In the genomic region with DNA sequence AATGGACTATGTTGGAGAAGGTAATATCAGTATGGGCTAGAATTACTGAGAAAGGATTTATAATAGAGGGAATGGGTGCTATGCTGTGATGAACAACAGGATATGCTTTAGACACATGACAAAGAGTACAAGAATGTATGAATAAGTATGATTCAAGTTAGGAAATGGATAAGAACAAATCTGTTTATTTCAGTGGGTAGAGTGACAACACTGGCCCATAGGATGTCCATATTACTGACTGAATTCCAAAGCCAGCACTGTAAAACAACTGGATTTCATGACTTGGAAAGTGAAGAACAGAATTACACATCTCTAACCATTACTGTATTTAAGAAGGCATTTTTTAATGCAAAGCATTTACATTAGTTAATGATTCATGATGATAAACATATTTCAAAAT, we compare ENCODE assay signal across 14 cellular contexts. TPM values are rescaled to one million over a fixed set of nuclear protein-coding genes. Genes with fewer than 3 reads are reported as not detected.
A peak's percentile ranks its signal among the peaks of the same experiment; 100 is the strongest.
DNase-seq lines count a peak whose midpoint lies in the region; ATAC-seq and TF ChIP-seq lines count a peak whose summit lies in the region.
"Had no signal": no experiment of that assay in that cellular context is flagged by ENCODE, and none has a peak within 500 bp of the region (broad histone marks: within the 10 kb centered on the region; RNA-seq: fewer than 3 reads in every experiment).

No MANE protein-coding gene starts in this region.

- no peaks in the 10 kb centered on the region for H3K27me3 Mint-ChIP-seq in chondrocyte (ENCODE audit: low read depth)

- DNase-seq in AG04450 (ENCODE audit: low read depth, low spot score) (peak; percentile 10), LHCN-M2 (ENCODE audit: low read depth) (peak; percentile 79), chondrocyte (ENCODE audit: low spot score) (no peak), kidney epithelial cell (ENCODE audit: low read depth) (peak; percentile 12), NCI-H69 (lab: John Stamatoyannopoulos, UW) (no peak), cerebellar nuclear complex (lab: John Stamatoyannopoulos, UW) (no peak), posterior vena cava (ENCODE audit: low spot score) (no peak)
- DNase-seq: activated naive CD4-positive, alpha-beta T cell treated with Interleukin-2 at 50 U/mL for 16 hours; stimulated activated CD4-positive, alpha-beta T cell treated with anti-CD3 and anti-CD28 coated beads, Interleukin-12 subunit alpha, Interleukin-12 subunit beta, amount 100 ng/mL, for 4 hours; substantia nigra had no signal

- peaks cover 6% of the 10 kb centered on the region for H3K9me3 Mint-ChIP-seq in chondrocyte (ENCODE audit: low read depth)

- intact Hi-C loops in posterior vena cava (cut with DNase I) = no loop called here

- H3K4me1 Mint-ChIP-seq in chondrocyte (ENCODE audit: low read depth) = peaks cover 18% of the 10 kb centered on the region
- H3K4me1 Mint-ChIP-seq: neural progenitor cell had no signal

- H3K36me3 Mint-ChIP-seq in chondrocyte (ENCODE audit: low read depth) = peaks cover 3% of the 10 kb centered on the region
- H3K36me3 Mint-ChIP-seq: neural progenitor cell had no signal

- POLR2A ChIA-PET in AG04450 (lab: Yijun Ruan, JAX) = interaction anchor here (0.6 kb wide), 1 partner anchor 146 kb away, joined by 5 read pairs; no protein-coding TSS in a partner anchor

- TF ChIP-seq CTCF in AG04450 (IDR thresholded peaks at IDR 0.05; ENCODE audit: low read depth, low read length) = no peak
- no peak for TF ChIP-seq CTCF in chondrocyte (IDR thresholded peaks at IDR 0.05)
- no peak for TF ChIP-seq CTCF in kidney epithelial cell (IDR thresholded peaks at IDR 0.05; ENCODE audit: insufficient read depth, low read length, poor library complexity, severe bottlenecking)

- no peaks in the 10 kb centered on the region for H3K36me3 ChIP-seq in kidney epithelial cell (ENCODE audit: control insufficient read depth, insufficient read depth, low read length)
- H3K36me3 ChIP-seq: cardiac muscle cell, neural progenitor cell had no signal

- no peak overlapping the region for H3K4me3 ChIP-seq in AG04450 (ENCODE audit: low read depth, low read length)
- no peak overlapping the region for H3K4me3 ChIP-seq in kidney epithelial cell (ENCODE audit: low read depth, low read length)
- H3K4me3 ChIP-seq: cardiac muscle cell, lung, neural progenitor cell had no signal

- H3K9me3 ChIP-seq in AG04450 (ENCODE audit: control insufficient read depth, insufficient read depth, low read length) = no peaks in the 10 kb centered on the region

- H3K4me3 Mint-ChIP-seq in chondrocyte (ENCODE audit: unreplicated experiment) = no peak overlapping the region
- H3K4me3 Mint-ChIP-seq: neural progenitor cell had no signal

- H3K27ac Mint-ChIP-seq in chondrocyte (ENCODE audit: unreplicated experiment) = peak overlapping the region; percentile 49
- H3K27ac Mint-ChIP-seq: neural progenitor cell had no signal

- ATAC-seq in GM21526 (IDR thresholded peaks at IDR 0.05; ENCODE audit: low FRiP score, unreplicated experiment) = no peak

- no peak overlapping the region for H3K27ac ChIP-seq in AG04450 (ENCODE audit: low read depth, low read length)
- H3K27ac ChIP-seq: cardiac muscle cell, neural progenitor cell had no signal

- CTCF ChIA-PET in AG04450 (lab: Charles Lee) = no interaction called here

- H3K27me3 ChIP-seq in AG04450 (ENCODE audit: control insufficient read depth, insufficient read depth, low read length) = no peaks in the 10 kb centered on the region
- no peaks in the 10 kb centered on the region for H3K27me3 ChIP-seq in kidney epithelial cell (ENCODE audit: control insufficient read depth, insufficient read depth, low read length)
- H3K27me3 ChIP-seq: cardiac muscle cell, neural progenitor cell had no signal

RNA-seq across cellular contexts. Expression of a gene that starts 35.9 kb away (rescaled TPM):
- 4.3 and 5.4 TPM in 2 replicates for polyA plus RNA-seq in AG04450 (2011; rRNA removed)
- polyA minus RNA-seq in AG04450 (2011; rRNA and poly(A)+ RNA removed) = 4.9 and 6.0 TPM in 2 replicates
- total RNA-seq in LHCN-M2 (2014; rRNA removed) (7.0 and 7.1 TPM in 2 replicates), chondrocyte (6.8 to 12.2 TPM (median 7.8 TPM) in 3 replicates), kidney epithelial cell (7.1 and 7.3 TPM in 2 replicates), posterior vena cava (10 to 100 TPM; 24.4 to 24.5 TPM)
- 2.9 TPM for polyA plus RNA-seq in LHCN-M2 (2012)

Comparison
In these comparisons a context has a peak if more than half of its experiments do, and no peak if none do; other contexts are left out.
1. DNase-seq: peak in AG04450 (single experiment), LHCN-M2 (single experiment) and kidney epithelial cell (single experiment); none in chondrocyte (single experiment), NCI-H69 (single experiment), cerebellar nuclear complex (0 of 2) and posterior vena cava (single experiment).